15 cellular contexts compared by ENCODE assay signal in genomic region chr9:131179561-131180219, GRCh38. TPM values are rescaled to one million over a fixed set of nuclear protein-coding genes. Genes with fewer than 3 reads are reported as not detected.
DNase-seq lines count a peak whose midpoint lies in the region; ATAC-seq lines count a peak whose summit lies in the region.
"Had no signal": no experiment of that assay in that cellular context is flagged by ENCODE, and none has a peak within 500 bp of the region (broad histone marks: within the 10 kb centered on the region; RNA-seq: fewer than 3 reads in every experiment).

No MANE protein-coding gene starts in this region.

- no peak for ATAC-seq in GM18907 (IDR thresholded peaks at IDR 0.05; ENCODE audit: unreplicated experiment)

- H3K27ac Mint-ChIP-seq in activated CD4-positive, alpha-beta T cell treated with anti-CD3 and anti-CD28 coated beads, Interleukin-2, amount 10 ng/mL, durations not matched to agents 7 days and 5 days: peak overlapping the region; percentile 7
- H3K27ac Mint-ChIP-seq in activated CD4-positive, alpha-beta T cell treated with anti-CD3 and anti-CD28 coated beads, Interleukin-2, amount 10 ng/mL, durations not matched to agents 24 days and 14 days: no peak overlapping the region

- H3K9me3 Mint-ChIP-seq in activated CD4-positive, alpha-beta T cell treated with anti-CD3 and anti-CD28 coated beads, Interleukin-2, amount 10 ng/mL, durations not matched to agents 7 days and 5 days: no peaks in the 10 kb centered on the region
- no peaks in the 10 kb centered on the region for H3K9me3 Mint-ChIP-seq in activated CD4-positive, alpha-beta T cell treated with anti-CD3 and anti-CD28 coated beads, Interleukin-2, amount 10 ng/mL, durations not matched to agents 24 days and 14 days
- H3K9me3 Mint-ChIP-seq: immature natural killer cell had no signal

- intact Hi-C loops in activated CD4-positive, alpha-beta T cell treated with anti-CD3 and anti-CD28 coated beads, Interleukin-2, amount 10 ng/mL, durations not matched to agents 24 days and 14 days (cut with micrococcal nuclease): loop anchor here (2.0 kb wide), 1 partner anchor 95 kb away; no protein-coding TSS in a partner anchor

- peaks cover 8% of the 10 kb centered on the region for H3K4me1 Mint-ChIP-seq in activated CD4-positive, alpha-beta T cell treated with anti-CD3 and anti-CD28 coated beads, Interleukin-2, amount 10 ng/mL, durations not matched to agents 7 days and 5 days
- H3K4me1 Mint-ChIP-seq in activated CD4-positive, alpha-beta T cell treated with anti-CD3 and anti-CD28 coated beads, Interleukin-2, amount 10 ng/mL, durations not matched to agents 24 days and 14 days: peaks cover 9% of the 10 kb centered on the region

- peaks cover 57% of the 10 kb centered on the region for H3K36me3 ChIP-seq in SJSA1

- CTCF ChIA-PET in activated CD4-positive, alpha-beta T cell treated with anti-CD3 and anti-CD28 coated beads, Interleukin-2, amount 10 ng/mL, durations not matched to agents 7 days and 5 days (lab: Charles Lee): interaction anchor here (0.5 to 5.8 kb wide), 3 partner anchors 34 to 157 kb away, joined by 3 to 42 read pairs (median 4); no protein-coding TSS in a partner anchor

- no peaks in the 10 kb centered on the region for H3K27me3 Mint-ChIP-seq in activated CD4-positive, alpha-beta T cell treated with anti-CD3 and anti-CD28 coated beads, Interleukin-2, amount 10 ng/mL, durations not matched to agents 7 days and 5 days
- H3K27me3 Mint-ChIP-seq in activated CD4-positive, alpha-beta T cell treated with anti-CD3 and anti-CD28 coated beads, Interleukin-2, amount 10 ng/mL, durations not matched to agents 24 days and 14 days: no peaks in the 10 kb centered on the region

- POLR2A ChIA-PET in activated CD4-positive, alpha-beta T cell treated with anti-CD3 and anti-CD28 coated beads, Interleukin-2, amount 10 ng/mL, durations not matched to agents 7 days and 5 days (lab: Charles Lee): no interaction called here

- no peak for DNase-seq in activated CD4-positive, alpha-beta T cell treated with anti-CD3 and anti-CD28 coated beads, Interleukin-2, amount 10 ng/mL, durations not matched to agents 7 days and 5 days
- DNase-seq in activated CD4-positive, alpha-beta T cell treated with anti-CD3 and anti-CD28 coated beads, Interleukin-2, amount 10 ng/mL, durations not matched to agents 24 days and 14 days: no peak
- DNase-seq in SJSA1 (ENCODE audit: low read depth in 1 of 2, low spot score in 2 of 2) (peak; percentile 68 to 95), germinal center (ENCODE audit: low spot score) (peak; percentile 62), stromal cell of bone marrow (ENCODE audit: low read depth) (peak; percentile 60), NCI-H1694 (lab: John Stamatoyannopoulos, UW) (no peak), COLO829 (ENCODE audit: low spot score) (no peak)
- DNase-seq: 8988T; activated CD8-positive, alpha-beta memory T cell treated with anti-CD3 and anti-CD28 coated beads for 24 hours; cerebellar nuclear complex; immature natural killer cell; RPMI8226; small intestine; testis had no signal

- H3K9me3 ChIP-seq in SJSA1 (replicated peaks): no peaks in the 10 kb centered on the region
- H3K9me3 ChIP-seq: testis had no signal

- no peak overlapping the region for H3K4me3 ChIP-seq in SJSA1
- H3K4me3 ChIP-seq: testis had no signal

- peaks cover 54% of the 10 kb centered on the region for H3K36me3 Mint-ChIP-seq in activated CD4-positive, alpha-beta T cell treated with anti-CD3 and anti-CD28 coated beads, Interleukin-2, amount 10 ng/mL, durations not matched to agents 7 days and 5 days (ENCODE audit: low read depth)
- peaks cover 50% of the 10 kb centered on the region for H3K36me3 Mint-ChIP-seq in activated CD4-positive, alpha-beta T cell treated with anti-CD3 and anti-CD28 coated beads, Interleukin-2, amount 10 ng/mL, durations not matched to agents 24 days and 14 days (ENCODE audit: low read depth)

- no peaks in the 10 kb centered on the region for H3K27me3 ChIP-seq in SJSA1 (replicated peaks)
- H3K27me3 ChIP-seq: testis had no signal

- H3K27ac ChIP-seq in SJSA1: peak overlapping the region; percentile 99

- no peak overlapping the region for H3K4me3 Mint-ChIP-seq in activated CD4-positive, alpha-beta T cell treated with anti-CD3 and anti-CD28 coated beads, Interleukin-2, amount 10 ng/mL, durations not matched to agents 7 days and 5 days
- no peak overlapping the region for H3K4me3 Mint-ChIP-seq in activated CD4-positive, alpha-beta T cell treated with anti-CD3 and anti-CD28 coated beads, Interleukin-2, amount 10 ng/mL, durations not matched to agents 24 days and 14 days
- H3K4me3 Mint-ChIP-seq: immature natural killer cell had no signal

- H3K4me1 ChIP-seq in SJSA1 (replicated peaks): peaks cover 38% of the 10 kb centered on the region

RNA-seq across cellular contexts. Expression of gene NUP214, which starts 54.3 kb away (rescaled TPM):
- total RNA-seq in activated CD4-positive, alpha-beta T cell treated with anti-CD3 and anti-CD28 coated beads, Interleukin-2, amount 10 ng/mL, durations not matched to agents 7 days and 5 days: 10 to 100 TPM; 58.0 to 69.4 TPM
- total RNA-seq in activated CD4-positive, alpha-beta T cell treated with anti-CD3 and anti-CD28 coated beads, Interleukin-2, amount 10 ng/mL, durations not matched to agents 24 days and 14 days: 77.7 and 79.2 TPM in 2 replicates
- total RNA-seq in SJSA1 (2014; rRNA removed; shearing (Covaris generic)): 9.9 and 10.8 TPM in 2 replicates

Comparison
In these comparisons a context has a peak if more than half of its experiments do, and no peak if none do; other contexts are left out.
1. DNase-seq: peak in SJSA1 (2 of 2), germinal center (single experiment) and stromal cell of bone marrow (single experiment); none in activated CD4-positive, alpha-beta T cell treated with anti-CD3 and anti-CD28 coated beads, Interleukin-2, amount 10 ng/mL, durations not matched to agents 7 days and 5 days (single experiment), activated CD4-positive, alpha-beta T cell treated with anti-CD3 and anti-CD28 coated beads, Interleukin-2, amount 10 ng/mL, durations not matched to agents 24 days and 14 days (single experiment), NCI-H1694 (single experiment) and COLO829 (single experiment).